In the genomic region with DNA sequence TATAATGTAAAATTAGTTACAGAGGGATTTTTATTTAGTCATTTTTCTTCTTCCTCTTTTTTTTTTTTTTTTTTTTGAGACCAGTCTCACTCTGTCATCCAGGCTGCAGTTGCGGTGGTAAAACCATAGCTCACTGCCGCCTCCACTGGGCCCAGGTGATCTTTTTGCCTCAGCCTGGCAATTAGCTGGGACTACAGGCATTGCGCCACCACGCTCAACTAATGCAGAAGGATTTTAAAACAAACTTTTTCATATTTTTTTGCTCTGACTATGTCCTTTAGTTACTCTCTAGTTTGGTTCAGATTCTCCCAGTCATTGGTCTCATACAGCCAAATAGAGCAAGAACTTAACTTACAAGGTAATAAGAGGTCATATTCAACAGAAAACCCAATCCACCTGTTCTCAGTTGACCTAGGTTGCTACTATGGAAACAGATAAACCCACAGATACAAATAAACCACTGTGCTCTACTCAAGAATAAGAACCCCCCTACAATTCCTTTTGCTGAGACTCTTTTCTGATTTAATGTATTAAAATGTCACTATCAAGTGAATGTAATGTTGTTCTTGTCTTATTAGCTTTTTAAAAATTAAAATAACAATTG, we compare ENCODE assay signal across 8 cellular contexts. TPM values are rescaled to one million over a fixed set of nuclear protein-coding genes. Genes with fewer than 3 reads are reported as not detected.
DNase-seq lines count a peak whose midpoint lies in the region; ATAC-seq, FAIRE-seq and TF ChIP-seq lines count a peak whose summit lies in the region.

No MANE protein-coding gene starts in this region.

- H3K79me2 ChIP-seq in GM12878 (ENCODE audit: control insufficient read depth, insufficient read depth, low read length) = no peaks in the 10 kb centered on the region

- BruUV-seq in GM12878 (replicated peaks; lab: Mats Ljungman, UMichigan) = no TSS peak

- POLR2A ChIA-PET in GM12878 (lab: Charles Lee) = interaction anchor here (0.6 kb wide), 1 partner anchor 901 kb away, joined by 8 read pairs; no protein-coding TSS in a partner anchor

- DNase-seq in GM13976 (ENCODE audit: low spot score) (no peak), NCI-H774 (lab: John Stamatoyannopoulos, UW) (peak; percentile 82), GM12878 (ENCODE audit: low read depth, low spot score) (no peak), anterior cingulate cortex (lab: John Stamatoyannopoulos, UW) (no peak), cerebellum (ENCODE audit: low spot score) (no peak), NCI-H69 (lab: John Stamatoyannopoulos, UW) (no peak)
- DNase-seq in stimulated activated naive CD4-positive, alpha-beta T cell (lab: John Stamatoyannopoulos, UW) = peak in 5 of 6 experiments; percentile 10 to 45 (median 21)

- TF ChIP-seq EP300 in GM12878 (IDR thresholded peaks at IDR 0.05; ENCODE audit: borderline replicate concordance in 1 of 2, control insufficient read depth in 1 of 2, low read depth in 2 of 2, low read length in 2 of 2) = no peak

- no peak overlapping the region for H3K4me3 ChIP-seq in GM12878

- TF ChIP-seq POLR2A in GM12878 (IDR thresholded peaks at IDR 0.05; ENCODE audit: low read depth, low read length) = no peak

- WGBS in GM12878 (ENCODE audit: insufficient coverage, insufficient replicate concordance, low lambda C conversion rate, missing lambda C conversion rate) = 47% methylated on average over 4 of the region's 4 CpGs

- RAD21 ChIA-PET in GM12878 (lab: Charles Lee; ENCODE audit: unreplicated experiment) = interaction anchor here (0.6 to 0.7 kb wide), 7 partner anchors 28 to 1127 kb away, joined by 3 to 5 read pairs (median 3); no protein-coding TSS in a partner anchor

- no peaks in the 10 kb centered on the region for H3K27me3 ChIP-seq in GM12878 (replicated peaks in 1 of 2; ENCODE audit: control insufficient read depth in 2 of 2, insufficient read depth in 2 of 2, low read length in 1 of 2)

- H3K9ac ChIP-seq in GM12878 (ENCODE audit: control insufficient read depth, insufficient read depth, low read length) = no peak overlapping the region

- SMC1A ChIA-PET in GM12878 (lab: Charles Lee; ENCODE audit: uncharacterized antibody, unreplicated experiment) = interaction anchor here (0.8 kb wide), 1 partner anchor 53 kb away, joined by 3 read pairs; no protein-coding TSS in a partner anchor

- FAIRE-seq in GM12878 (lab: Jason Lieb, UNC) = no peak

- intact Hi-C loops in GM12878 (cut with micrococcal nuclease; ENCODE audit: unreplicated experiment) = no loop called here

- CTCF ChIA-PET in GM12878 (lab: Yijun Ruan, JAX) = interaction anchor here (0.6 to 1.4 kb wide), 8 partner anchors 10 to 607 kb away, joined by 3 to 4 read pairs (median 3); no protein-coding TSS in a partner anchor

- H4K20me1 ChIP-seq in GM12878 (ENCODE audit: control insufficient read depth, insufficient read depth) = no peaks in the 10 kb centered on the region

- ATAC-seq in HG02610 (IDR thresholded peaks at IDR 0.05; ENCODE audit: unreplicated experiment) (peak; percentile 94), GM12878 (peak; percentile 94)

- peak; percentile 25; the same call in 1 of the 2 replicates for TF ChIP-seq RAD21 in GM12878 (IDR thresholded peaks at IDR 0.05; ENCODE audit: insufficient read depth, low read depth, low read length)

- H3K9me3 ChIP-seq in GM12878 (replicated peaks; ENCODE audit: control insufficient read depth, insufficient read depth, low read length) = no peaks in the 10 kb centered on the region

- peak; percentile 7 for TF ChIP-seq CTCF in GM13976 (IDR thresholded peaks at IDR 0.05; ENCODE audit: borderline replicate concordance, control extremely low read depth, extremely low read depth, insufficient read depth, missing control alignments)
- peak; percentile 21 to 29 (median 28); a peak in 4 of 6 replicates for TF ChIP-seq CTCF in GM12878 (IDR thresholded peaks at IDR 0.05 in 2 of 3, conservative IDR thresholded peaks at IDR 0.05 in 1 of 3; ENCODE audit: control insufficient read depth in 2 of 3, extremely low read depth in 1 of 3, insufficient read depth in 1 of 3, low read depth in 3 of 3, low read length in 3 of 3)

- in situ Hi-C loops in GM13976 (cut with MboI; ENCODE audit: low sequenced_read_pairs, unreplicated experiment) (no loop called here), GM12878 (cut with MboI) (no loop called here)

- no peaks in the 10 kb centered on the region for H3K36me3 ChIP-seq in GM12878 (ENCODE audit: control insufficient read depth in 2 of 2, insufficient read depth in 2 of 2, low read length in 1 of 2)

- H2AFZ ChIP-seq in GM12878 (ENCODE audit: control insufficient read depth, low read depth, low read length) = no peak overlapping the region

- no peak overlapping the region for H3K4me2 ChIP-seq in GM12878 (ENCODE audit: control insufficient read depth, insufficient read depth)

- H3K27ac ChIP-seq in GM12878 (ENCODE audit: control insufficient read depth, insufficient read depth) = no peak overlapping the region

- no peaks in the 10 kb centered on the region for H3K4me1 ChIP-seq in GM12878 (ENCODE audit: control insufficient read depth, insufficient read depth, low read length)

TF ChIP-seq in GM12878, 131 proteins besides CTCF, POLR2A, EP300 and RAD21:
- TF ChIP-seq, protein P1, sequence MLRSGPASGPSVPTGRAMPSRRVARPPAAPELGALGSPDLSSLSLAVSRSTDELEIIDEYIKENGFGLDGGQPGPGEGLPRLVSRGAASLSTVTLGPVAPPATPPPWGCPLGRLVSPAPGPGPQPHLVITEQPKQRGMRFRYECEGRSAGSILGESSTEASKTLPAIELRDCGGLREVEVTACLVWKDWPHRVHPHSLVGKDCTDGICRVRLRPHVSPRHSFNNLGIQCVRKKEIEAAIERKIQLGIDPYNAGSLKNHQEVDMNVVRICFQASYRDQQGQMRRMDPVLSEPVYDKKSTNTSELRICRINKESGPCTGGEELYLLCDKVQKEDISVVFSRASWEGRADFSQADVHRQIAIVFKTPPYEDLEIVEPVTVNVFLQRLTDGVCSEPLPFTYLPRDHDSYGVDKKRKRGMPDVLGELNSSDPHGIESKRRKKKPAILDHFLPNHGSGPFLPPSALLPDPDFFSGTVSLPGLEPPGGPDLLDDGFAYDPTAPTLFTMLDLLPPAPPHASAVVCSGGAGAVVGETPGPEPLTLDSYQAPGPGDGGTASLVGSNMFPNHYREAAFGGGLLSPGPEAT (IDR thresholded peaks at IDR 0.05; ENCODE audit: low read depth) = no peak
- peak; percentile 66; the same call in 1 of the 2 replicates for TF ChIP-seq ZNF384 (IDR thresholded peaks at IDR 0.05; ENCODE audit: borderline replicate concordance, low read depth, low read length)
- TF ChIP-seq NR2C1 (IDR thresholded peaks at IDR 0.05) = no peak

RNA-seq across cellular contexts. Expression of a gene that starts 50.1 kb away (rescaled TPM):
- 2.1 and 2.2 TPM in 2 replicates for total RNA-seq in GM12878 (2013; cell fraction: nucleolus; rRNA removed)
- 1.5 and 2.5 TPM in 2 replicates for total RNA-seq in GM12878 (2014; rRNA removed)
- 1.7 and 2.6 TPM in 2 replicates for total RNA-seq in GM12878 (2014; rRNA removed; fragmentation: Illumina TruSeq; extraction: Trizol)
- 2.4 and 3.6 TPM in 2 replicates for total RNA-seq in GM12878 (2021)
- 0.54 TPM for polyA plus RNA-seq in GM12878 (2011; ENCODE audit: low read depth)
- 1.4 and 2.2 TPM in 2 replicates for polyA plus RNA-seq in GM12878 (2011; rRNA removed)
- 0.52 and 0.54 TPM in 2 replicates for polyA plus RNA-seq in GM12878 (2011; cell fraction: cytosol; rRNA removed)
- 0.98 and 1.2 TPM in 2 replicates for polyA plus RNA-seq in GM12878 (2011; cell fraction: nucleus; rRNA removed)
- polyA plus RNA-seq in GM12878 (2012) = 0.39 and 0.65 TPM in 2 replicates
- 2.5 and 2.7 TPM in 2 replicates for polyA plus RNA-seq in GM12878 (2014; fragmentation: Illumina TruSeq; extraction: Trizol)
- 1 to 10 TPM; 1.0 to 1.4 TPM for polyA plus RNA-seq in GM12878 (2014; fragmentation: Nextera tagmentation; extraction: Ambion mirVana)
- 1.0 and 1.8 TPM in 2 replicates for polyA plus RNA-seq in GM12878 (2014; rRNA removed)
- polyA plus RNA-seq in GM12878 (2016; fragmentation: Nextera tagmentation; extraction: Ambion mirVana) = 1 to 10 TPM in 1 of 2 experiments, under 1 TPM in 1; 0.68 to 1.6 TPM
- polyA minus RNA-seq in GM12878 (2011; rRNA and poly(A)+ RNA removed) = 2.9 and 4.8 TPM in 2 replicates
- polyA minus RNA-seq in GM12878 (2011; cell fraction: cytosol; rRNA and poly(A)+ RNA removed) = 0.62 and 1.2 TPM in 2 replicates
- polyA minus RNA-seq in GM12878 (2011; cell fraction: nucleus; rRNA and poly(A)+ RNA removed) = 1.2 and 2.2 TPM in 2 replicates
- total RNA-seq in cerebellum = 12.3 TPM

Comparison
In these comparisons a context has a peak if more than half of its experiments do, and no peak if none do; other contexts are left out.
1. DNase-seq: peak in NCI-H774 (single experiment) and stimulated activated naive CD4-positive, alpha-beta T cell (5 of 6); none in GM13976 (single experiment), GM12878 (single experiment), anterior cingulate cortex (0 of 58), cerebellum (single experiment) and NCI-H69 (single experiment).